In the genomic region with DNA sequence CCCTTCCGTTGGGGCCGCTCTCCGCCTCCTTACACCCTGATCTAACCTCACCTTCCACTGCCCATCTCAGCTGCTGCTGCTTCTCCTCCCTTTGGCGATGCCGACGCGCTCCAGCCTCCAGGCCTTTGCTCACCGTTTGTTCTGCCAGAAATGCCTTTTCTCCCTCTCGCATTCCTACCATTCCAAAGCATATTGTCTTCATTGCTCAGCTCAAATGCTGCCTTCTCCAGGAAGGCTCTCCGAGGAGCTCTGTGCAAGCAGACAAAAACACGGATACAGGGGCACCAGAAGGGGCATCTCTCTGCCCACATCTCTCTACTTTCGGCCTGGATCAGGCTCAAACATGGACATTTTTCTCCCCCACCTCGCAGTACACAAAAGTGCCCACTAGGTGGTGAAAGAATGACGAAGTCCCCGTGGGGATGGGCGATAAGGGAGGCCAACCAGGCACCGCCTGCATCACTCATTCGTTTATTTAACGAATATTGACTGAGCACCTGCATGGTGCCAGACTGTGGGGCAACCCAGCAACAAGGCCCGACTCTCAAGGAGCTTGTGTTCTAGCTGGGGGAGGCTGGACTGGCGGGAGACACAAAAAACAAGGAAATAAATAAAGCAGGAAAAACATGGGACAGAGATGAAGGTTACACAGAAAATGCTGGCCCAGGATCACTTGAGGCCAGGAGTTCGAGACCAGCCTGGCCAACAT, we compare ENCODE assay signal across 8 cellular contexts. TPM values are rescaled to one million over a fixed set of nuclear protein-coding genes. Genes with fewer than 3 reads are reported as not detected.
DNase-seq lines count a peak whose midpoint lies in the region; ATAC-seq and TF ChIP-seq lines count a peak whose summit lies in the region.

No MANE protein-coding gene starts in this region.

- peak overlapping the region; percentile 7; the same call in 1 of the 2 replicates for H3K4me2 ChIP-seq in KMS-11
- H3K4me2 ChIP-seq in parathyroid adenoma (ENCODE audit: low read length): no peak overlapping the region

- no peak overlapping the region; the same call in 1 of the 2 replicates for H2AFZ ChIP-seq in KMS-11 (ENCODE audit: low read depth)
- peak overlapping the region; percentile 79 for H2AFZ ChIP-seq in parathyroid adenoma

- DNase-seq in GM04503 (ENCODE audit: low read depth) (peak; percentile 66), SJCRH30 (peak; percentile 76 to 87), glomerular visceral epithelial cell (ENCODE audit: extremely low spot score) (peak; percentile 80), tibial nerve (ENCODE audit: low spot score in 2 of 2) (peak; percentile 45 to 77)
- DNase-seq in activated naive CD4-positive, alpha-beta T cell treated with Interleukin-2 at 50 U/mL for 16 hours: peak; percentile 80

- H3K4me1 ChIP-seq in KMS-11 (ENCODE audit: low read depth, poor library complexity, severe bottlenecking) (peaks cover 16% of the 10 kb centered on the region), SJCRH30 (peaks cover 16% of the 10 kb centered on the region), parathyroid adenoma (no peaks in the 10 kb centered on the region), tibial nerve (peaks cover 0 to 13% (median 5%) of the 10 kb centered on the region in 4 donors)

- H3K27ac ChIP-seq in KMS-11 (no peak overlapping the region), SJCRH30 (peak overlapping the region; percentile 6; the same call in 1 of the 2 replicates), parathyroid adenoma (no peak overlapping the region), tibial nerve (peak overlapping the region in 3 of 4 donors; percentile 28 to 78 (median 74))

- H3K9me3 ChIP-seq in SJCRH30 (replicated peaks): no peaks in the 10 kb centered on the region
- H3K9me3 ChIP-seq in parathyroid adenoma (ENCODE audit: control insufficient read depth, low read length): no peaks in the 10 kb centered on the region
- no peaks in the 10 kb centered on the region for H3K9me3 ChIP-seq in tibial nerve

- 19 to 21% methylated on average over 22 of the region's 22 CpGs for WGBS in tibial nerve, 2 donors

- H3K36me3 ChIP-seq in KMS-11 (ENCODE audit: insufficient read depth) (no peaks in the 10 kb centered on the region), SJCRH30 (no peaks in the 10 kb centered on the region), parathyroid adenoma (ENCODE audit: control insufficient read depth, insufficient read depth, low read length) (no peaks in the 10 kb centered on the region), tibial nerve (no peaks in the 10 kb centered on the region)

- TF ChIP-seq CTCF in KMS-11 (conservative IDR thresholded peaks at IDR 0.05; ENCODE audit: low read depth, low read length): peak; percentile 90
- TF ChIP-seq CTCF in parathyroid adenoma (IDR thresholded peaks at IDR 0.05): peak; percentile 77
- peak; percentile 79 to 86 (median 84) for TF ChIP-seq CTCF in tibial nerve (IDR thresholded peaks at IDR 0.05)

- H3K4me3 ChIP-seq in KMS-11 (IDR thresholded peaks at IDR 0.05; ENCODE audit: insufficient read depth, low read depth, low read length): no peak overlapping the region
- H3K4me3 ChIP-seq in SJCRH30: peak overlapping the region; percentile 31
- no peak overlapping the region for H3K4me3 ChIP-seq in parathyroid adenoma (ENCODE audit: low read depth, low read length)
- no peak overlapping the region for H3K4me3 ChIP-seq in tibial nerve

- peak in 1 of 2 donors; percentile 50 for TF ChIP-seq EP300 in tibial nerve (IDR thresholded peaks at IDR 0.05)

- ATAC-seq in GM21381 (IDR thresholded peaks at IDR 0.05; ENCODE audit: unreplicated experiment): no peak

- H3K27me3 ChIP-seq in KMS-11 (ENCODE audit: insufficient read depth, low read depth): peaks cover 49% of the 10 kb centered on the region
- no peaks in the 10 kb centered on the region for H3K27me3 ChIP-seq in SJCRH30
- H3K27me3 ChIP-seq in parathyroid adenoma (ENCODE audit: control insufficient read depth, insufficient read depth, low read length): no peaks in the 10 kb centered on the region
- no peaks in the 10 kb centered on the region for H3K27me3 ChIP-seq in tibial nerve

- no peak for TF ChIP-seq POLR2A in tibial nerve (IDR thresholded peaks at IDR 0.05)

- H4K20me1 ChIP-seq in KMS-11 (ENCODE audit: insufficient read depth): no peaks in the 10 kb centered on the region

- H3K79me2 ChIP-seq in KMS-11 (ENCODE audit: insufficient read depth, low read depth) (no peaks in the 10 kb centered on the region), parathyroid adenoma (no peaks in the 10 kb centered on the region)

- H3K9ac ChIP-seq in KMS-11 (no peak overlapping the region), parathyroid adenoma (no peak overlapping the region)

RNA-seq across cellular contexts. Expression of a gene that starts 7.3 kb away (rescaled TPM):
- 71.3 and 71.9 TPM in 2 replicates for total RNA-seq in SJCRH30 (2014; rRNA removed; shearing (Covaris generic))
- 100 to 1,000 TPM; 175 to 250 (median 200) TPM for total RNA-seq in tibial nerve

RNA-seq across cellular contexts. Expression of a gene that starts 50.1 kb away (rescaled TPM):
- total RNA-seq in SJCRH30 (2014; rRNA removed; shearing (Covaris generic)): 25.5 and 26.1 TPM in 2 replicates
- total RNA-seq in tibial nerve: 10 to 100 TPM in 3 of 4 donors, 1 to 10 TPM in 1; 9.6 to 15.1 (median 13.5) TPM

Comparison
In these comparisons a context has a peak if more than half of its experiments do, and no peak if none do; other contexts are left out.
1. H3K27ac ChIP-seq: peak in SJCRH30 (single experiment) and tibial nerve (3 of 4); none in KMS-11 (single experiment) and parathyroid adenoma (single experiment).
2. Peak in every context shown above with its lines, with median percentiles within 50 percentile points of each other: DNase-seq and CTCF ChIP-seq.